ENCODE assay signal across 20 cellular contexts in genomic region chr4:61350932-61351331, GRCh38.
DNase-seq lines count a peak whose midpoint lies in the region; ATAC-seq, FAIRE-seq and TF ChIP-seq lines count a peak whose summit lies in the region.
"Had no signal": no experiment of that assay in that cellular context is flagged by ENCODE, and none has a peak within 500 bp of the region (broad histone marks: within the 10 kb centered on the region; RNA-seq: fewer than 3 reads in every experiment).

No MANE protein-coding gene starts in this region.

- TF ChIP-seq POLR2A in HepG2 (IDR thresholded peaks at IDR 0.05; ENCODE audit: insufficient read depth in 1 of 2, low read depth in 2 of 2, low read length in 2 of 2) (no peak), right lobe of liver (IDR thresholded peaks at IDR 0.05) (no peak), IMR-90 (IDR thresholded peaks at IDR 0.05; ENCODE audit: low read depth, low read length) (no peak), GM12892 (IDR thresholded peaks at IDR 0.05; ENCODE audit: low read depth, low read length) (no peak)

- H4K8ac ChIP-seq in IMR-90 (ENCODE audit: low read depth in 2 of 2, low read length in 2 of 2) = no peak overlapping the region

- DNase-seq in HepG2 (ENCODE audit: low spot score) (no peak), right lobe of liver (no peak), IMR-90 (no peak), GM12892 (ENCODE audit: insufficient read length) (no peak), H4 (ENCODE audit: low spot score) (no peak)
- DNase-seq: 8988T; AML-193; Caco-2; Calu3; CD4-positive, alpha-beta T cell; CD8-positive, alpha-beta T cell; DMS79 treated with DMSO at 0.1 percent for 48 hours; GF-D8 had no signal

- FAIRE-seq in HepG2 (lab: Jason Lieb, UNC) (no peak), GM12892 (lab: Jason Lieb, UNC) (no peak)
- FAIRE-seq: A204.1, D721Med, G401.6, GM12891, GM18507 had no signal

- H3K4me3 ChIP-seq in HepG2 (replicated peaks in 1 of 3; ENCODE audit: insufficient read depth in 1 of 3, low read depth in 2 of 3, low read length in 3 of 3) (no peak overlapping the region), right lobe of liver (no peak overlapping the region), IMR-90 (ENCODE audit: insufficient read depth, low read depth, low read length) (no peak overlapping the region)
- H3K4me3 ChIP-seq: BLaER1 treated with 17β-estradiol and CSF1 and Interleukin-3, amounts not matched to agents 10 nM and 100 nM had no signal

- no peaks in the 10 kb centered on the region; a peak in 1 of 5 replicates for H3K27me3 ChIP-seq in HepG2 (ENCODE audit: control insufficient read depth in 1 of 2, insufficient read depth in 2 of 2, low read length in 2 of 2)
- H3K27me3 ChIP-seq in right lobe of liver = no peaks in the 10 kb centered on the region
- H3K27me3 ChIP-seq in IMR-90 (ENCODE audit: control insufficient read depth, insufficient read depth, low read length) = no peaks in the 10 kb centered on the region
- H3K27me3 ChIP-seq: BLaER1 treated with 17β-estradiol and CSF1 and Interleukin-3, amounts not matched to agents 10 nM and 100 nM had no signal

- H2AK9ac ChIP-seq in IMR-90 (replicated peaks; ENCODE audit: low read depth, low read length, poor library complexity) = no peak overlapping the region

- intact Hi-C loops in HepG2 (cut with micrococcal nuclease; ENCODE audit: unreplicated experiment) = no loop called here
- intact Hi-C loops in right lobe of liver (cut with DNase I) = no loop called here
- intact Hi-C loops in IMR-90 (cut with micrococcal nuclease) = no loop called here

- H4K20me1 ChIP-seq in HepG2 (ENCODE audit: insufficient read depth, low read length) = no peaks in the 10 kb centered on the region
- no peaks in the 10 kb centered on the region for H4K20me1 ChIP-seq in IMR-90 (ENCODE audit: insufficient read depth, low read length)
- H4K20me1 ChIP-seq: BLaER1 treated with 17β-estradiol and CSF1 and Interleukin-3, amounts not matched to agents 10 nM and 100 nM had no signal

- H3K9ac ChIP-seq in HepG2 (ENCODE audit: insufficient read depth, low read depth, low read length) (no peak overlapping the region), IMR-90 (ENCODE audit: low read depth, low read length) (no peak overlapping the region)
- H3K9ac ChIP-seq: BLaER1 treated with 17β-estradiol and CSF1 and Interleukin-3, amounts not matched to agents 10 nM and 100 nM had no signal

- BruUV-seq in HepG2 (replicated peaks; lab: Mats Ljungman, UMichigan) = no TSS peak
- BruUV-seq in IMR-90 (replicated peaks; lab: Mats Ljungman, UMichigan) = no TSS peak

- POLR2A ChIA-PET in HepG2 (lab: Yijun Ruan, JAX) = no interaction called here
- POLR2A ChIA-PET in IMR-90 (lab: Charles Lee; ENCODE audit: unreplicated experiment) = no interaction called here

- H3K9me1 ChIP-seq in IMR-90 (ENCODE audit: insufficient read depth, low read length) = no peaks in the 10 kb centered on the region

- H3K4me2 ChIP-seq in HepG2 (ENCODE audit: low read depth, low read length) = no peak overlapping the region
- no peak overlapping the region for H3K4me2 ChIP-seq in IMR-90 (ENCODE audit: low read depth, low read length)
- H3K4me2 ChIP-seq: BLaER1 treated with 17β-estradiol and CSF1 and Interleukin-3, amounts not matched to agents 10 nM and 100 nM had no signal

- TF ChIP-seq RAD21 in HepG2 (CRISPR knock-in tag; IDR thresholded peaks at IDR 0.05) (no peak), IMR-90 (IDR thresholded peaks at IDR 0.05; ENCODE audit: low read length) (no peak)

- no peaks in the 10 kb centered on the region for H3K79me1 ChIP-seq in IMR-90 (ENCODE audit: low read depth in 1 of 2, low read length in 2 of 2)

- no peak overlapping the region for H4K5ac ChIP-seq in IMR-90 (ENCODE audit: low read depth, low read length)

- H3K14ac ChIP-seq in IMR-90 (replicated peaks; ENCODE audit: low read depth, low read length) = no peak overlapping the region

- no peak overlapping the region for H2AK5ac ChIP-seq in IMR-90 (ENCODE audit: low read depth, low read length)

- no peaks in the 10 kb centered on the region for H3K9me3 ChIP-seq in HepG2 (ENCODE audit: low read length)
- H3K9me3 ChIP-seq in right lobe of liver = no peaks in the 10 kb centered on the region
- no peaks in the 10 kb centered on the region for H3K9me3 ChIP-seq in IMR-90 (ENCODE audit: control insufficient read depth, insufficient read depth, low read length)
- H3K9me3 ChIP-seq: Caco-2 had no signal

- ATAC-seq in HepG2 (no peak), right lobe of liver (no peak), IMR-90 (ENCODE audit: low read depth) (no peak)
- ATAC-seq: CD8-positive, alpha-beta T cell had no signal

- no peak overlapping the region for H3K23ac ChIP-seq in IMR-90 (ENCODE audit: low read depth, low read length)

- H2BK20ac ChIP-seq in IMR-90 (ENCODE audit: low read depth, low read length) = no peak overlapping the region

- CTCF ChIA-PET in HepG2 (lab: Yijun Ruan, JAX; ENCODE audit: low intra/inter-chr PET ratio, low total read pairs) = no interaction called here
- CTCF ChIA-PET in IMR-90 (lab: Yijun Ruan, JAX) = no interaction called here

- H3K56ac ChIP-seq in IMR-90 (ENCODE audit: extremely low read depth, insufficient read depth, low read length) = no peak overlapping the region

- H3K36me3 ChIP-seq in HepG2 (replicated peaks in 1 of 2; ENCODE audit: control insufficient read depth in 1 of 2, insufficient read depth in 2 of 2, low read length in 2 of 2) = no peaks in the 10 kb centered on the region
- no peaks in the 10 kb centered on the region for H3K36me3 ChIP-seq in right lobe of liver
- no peaks in the 10 kb centered on the region for H3K36me3 ChIP-seq in IMR-90 (ENCODE audit: control insufficient read depth, insufficient read depth, low read length)
- H3K36me3 ChIP-seq: BLaER1 treated with 17β-estradiol and CSF1 and Interleukin-3, amounts not matched to agents 10 nM and 100 nM had no signal

- dilution Hi-C loops in IMR-90 (cut with HindIII; ENCODE audit: low sequenced_read_pairs, unreplicated experiment) = no loop called here

- H3K4ac ChIP-seq in IMR-90 (ENCODE audit: low read depth, low read length) = no peak overlapping the region

- TF ChIP-seq EP300 in HepG2 (IDR thresholded peaks at IDR 0.05; ENCODE audit: low read depth in 2 of 2, low read length in 2 of 2) (no peak), HepG2 (CRISPR knock-in tag; IDR thresholded peaks at IDR 0.05; ENCODE audit: borderline replicate concordance) (no peak)

- H3K4me1 ChIP-seq in HepG2 (ENCODE audit: insufficient read depth, low read length) (no peaks in the 10 kb centered on the region), right lobe of liver (no peaks in the 10 kb centered on the region), IMR-90 (ENCODE audit: control insufficient read depth, insufficient read depth, low read length) (no peaks in the 10 kb centered on the region)
- H3K4me1 ChIP-seq: BLaER1 treated with 17β-estradiol and CSF1 and Interleukin-3, amounts not matched to agents 10 nM and 100 nM; Caco-2 had no signal

- no peak for TF ChIP-seq CTCF in HepG2 (CRISPR knock-in tag; IDR thresholded peaks at IDR 0.05)
- TF ChIP-seq CTCF in right lobe of liver (IDR thresholded peaks at IDR 0.05) = no peak
- TF ChIP-seq CTCF in IMR-90 (conservative IDR thresholded peaks at IDR 0.05; ENCODE audit: low read depth, low read length) = no peak

- no peak overlapping the region for H2BK120ac ChIP-seq in IMR-90 (ENCODE audit: low read depth, low read length)

- no peak overlapping the region for H2BK5ac ChIP-seq in IMR-90 (ENCODE audit: low read depth, low read length, poor library complexity, severe bottlenecking)

- H3K18ac ChIP-seq in IMR-90 (ENCODE audit: low read depth, low read length) = no peak overlapping the region

- H2BK15ac ChIP-seq in IMR-90 (ENCODE audit: low read depth, low read length) = no peak overlapping the region

- in situ Hi-C loops in HepG2 (cut with HindIII; ENCODE audit: extremely low pct_ligation_motif_present, low pct_unique_long_range_greater_than_20kb) (no loop called here), IMR-90 (cut with MboI; ENCODE audit: low sequenced_read_pairs) (no loop called here)

- no peaks in the 10 kb centered on the region for H3K79me2 ChIP-seq in HepG2 (ENCODE audit: insufficient read depth, low read length)

- H3K27ac ChIP-seq in HepG2 (ENCODE audit: extremely low read length, insufficient read depth, low read length) (no peak overlapping the region), right lobe of liver (no peak overlapping the region), IMR-90 (ENCODE audit: insufficient read depth, low read length) (no peak overlapping the region)
- H3K27ac ChIP-seq: BLaER1 treated with 17β-estradiol and CSF1 and Interleukin-3, amounts not matched to agents 10 nM and 100 nM; C4-2B had no signal

- no peak overlapping the region for H4K91ac ChIP-seq in IMR-90 (ENCODE audit: insufficient read depth, low read depth, low read length)

- H2AFZ ChIP-seq in HepG2 (ENCODE audit: low read length) (no peak overlapping the region), IMR-90 (replicated peaks; ENCODE audit: low read length, poor library complexity) (no peak overlapping the region)

TF ChIP-seq in HepG2, 621 proteins besides CTCF, POLR2A, EP300 and RAD21 (continues in another document):
- TF ChIP-seq NFKBIZ (CRISPR knock-in tag; IDR thresholded peaks at IDR 0.05) (no peak), MIER3 (CRISPR knock-in tag; IDR thresholded peaks at IDR 0.05; ENCODE audit: borderline replicate concordance) (no peak), ZNF563 (CRISPR knock-in tag; IDR thresholded peaks at IDR 0.05) (no peak), MAFF (IDR thresholded peaks at IDR 0.05; ENCODE audit: low read depth, low read length) (peak; percentile 75), MAFK (conservative IDR thresholded peaks at IDR 0.05 in 1 of 2, IDR thresholded peaks at IDR 0.05 in 1 of 2; ENCODE audit: low read length in 2 of 2) (peak; percentile 67 to 83; a peak in 3 of 4 replicates), MED13 (CRISPR knock-in tag; IDR thresholded peaks at IDR 0.05) (no peak)

TF ChIP-seq in IMR-90, 13 proteins besides CTCF, POLR2A, EP300 and RAD21:
- TF ChIP-seq USF2 (IDR thresholded peaks at IDR 0.05; ENCODE audit: low read depth, low read length) = no peak
- no peak for TF ChIP-seq RCOR1 (IDR thresholded peaks at IDR 0.05; ENCODE audit: insufficient replicate concordance, low read length)
- no peak for TF ChIP-seq FOS (IDR thresholded peaks at IDR 0.05; ENCODE audit: low read depth, low read length)
- no peak for TF ChIP-seq MXI1 (IDR thresholded peaks at IDR 0.05; ENCODE audit: borderline replicate concordance, low read depth, low read length)
- peak; percentile 39 for TF ChIP-seq MAFK (IDR thresholded peaks at IDR 0.05; ENCODE audit: low read depth, low read length)
- TF ChIP-seq BHLHE40 (IDR thresholded peaks at IDR 0.05; ENCODE audit: low read depth, low read length) = no peak
- TF ChIP-seq CEBPB (IDR thresholded peaks at IDR 0.05; ENCODE audit: low read depth, low read length) = no peak
- TF ChIP-seq MAZ (IDR thresholded peaks at IDR 0.05; ENCODE audit: borderline replicate concordance, low read depth, low read length) = no peak
